In genomic region chr7:2634265-2635145, GRCh38 we compare ENCODE assay signal across 8 cellular contexts. TPM values are rescaled to one million over a fixed set of nuclear protein-coding genes. Genes with fewer than 3 reads are reported as not detected.
DNase-seq lines count a peak whose midpoint lies in the region; ATAC-seq and TF ChIP-seq lines count a peak whose summit lies in the region.

No MANE protein-coding gene starts in this region.

- ATAC-seq in HG02840 (IDR thresholded peaks at IDR 0.05; ENCODE audit: low FRiP score, unreplicated experiment) = no peak

- no peak for DNase-seq in BJ (ENCODE audit: low read depth)
- DNase-seq in NT2/D1 (ENCODE audit: low read depth, low spot score) = no peak
- no peak for DNase-seq in nephron progenitor cell
- no peak for DNase-seq in midbrain (lab: John Stamatoyannopoulos, UW)
- no peak for DNase-seq in NCI-H1436 treated with DMSO at 0.1 percent for 48 hours (lab: John Stamatoyannopoulos, UW)
- no peak for DNase-seq in HuH-7.5 (ENCODE audit: low spot score)

- H3K9me3 Mint-ChIP-seq in nephron progenitor cell = no peaks in the 10 kb centered on the region

- H3K27ac ChIP-seq in ectodermal cell (ENCODE audit: insufficient read depth, low read depth, low read length, poor library complexity, severe bottlenecking) = no peak overlapping the region

- H3K27me3 ChIP-seq in BJ (ENCODE audit: control insufficient read depth, insufficient read depth, low read length) = no peaks in the 10 kb centered on the region
- no peaks in the 10 kb centered on the region for H3K27me3 ChIP-seq in NT2/D1 (ENCODE audit: insufficient read depth, insufficient read length)
- no peaks in the 10 kb centered on the region for H3K27me3 ChIP-seq in ectodermal cell (ENCODE audit: control insufficient read depth, insufficient read depth, low read length, poor library complexity, severe bottlenecking)

- H3K4me1 Mint-ChIP-seq in nephron progenitor cell = peaks cover 47% of the 10 kb centered on the region

- CTCF ChIA-PET in BJ (lab: Yijun Ruan, JAX) = interaction anchor here (0.6 to 1.6 kb wide), 2 partner anchors 67 to 166 kb away, joined by 3 to 4 read pairs; no protein-coding TSS in a partner anchor

- H3K36me3 ChIP-seq in BJ (ENCODE audit: control insufficient read depth, insufficient read depth, low read length) (peaks cover 4% of the 10 kb centered on the region), NT2/D1 (ENCODE audit: insufficient read depth, insufficient read length, low read length) (peaks cover 45% of the 10 kb centered on the region), ectodermal cell (ENCODE audit: control insufficient read depth, insufficient read depth, low read length) (peaks cover 4% of the 10 kb centered on the region)

- H3K27me3 Mint-ChIP-seq in nephron progenitor cell (ENCODE audit: low read depth, poor library complexity) = no peaks in the 10 kb centered on the region

- H3K4me1 ChIP-seq in NT2/D1 (ENCODE audit: insufficient read depth, insufficient read length) (peaks cover 49% of the 10 kb centered on the region), ectodermal cell (ENCODE audit: control insufficient read depth, insufficient read depth, low read length) (peaks cover 28% of the 10 kb centered on the region)

- H3K27ac Mint-ChIP-seq in nephron progenitor cell = no peak overlapping the region

- POLR2A ChIA-PET in BJ (lab: Charles Lee) = no interaction called here

- TF ChIP-seq CTCF in BJ (IDR thresholded peaks at IDR 0.05; ENCODE audit: insufficient read depth, low read depth, low read length) = no peak
- TF ChIP-seq CTCF in nephron progenitor cell (IDR thresholded peaks at IDR 0.05) = no peak

- H3K4me3 Mint-ChIP-seq in nephron progenitor cell = peak overlapping the region; percentile 95

- 88 to 93% methylated on average over 22 of the region's 22 CpGs for WGBS in ectodermal cell, 2 experiments

- H3K36me3 Mint-ChIP-seq in nephron progenitor cell (ENCODE audit: low read depth) = no peaks in the 10 kb centered on the region

- H3K4me3 ChIP-seq in BJ (ENCODE audit: low read depth, low read length) = peak overlapping the region; percentile 95
- H3K4me3 ChIP-seq in NT2/D1 (ENCODE audit: insufficient read length, low read depth) = peak overlapping the region; percentile 91
- H3K4me3 ChIP-seq in ectodermal cell (ENCODE audit: insufficient read depth, low read depth, low read length) = peak overlapping the region; percentile 93

- H3K9me3 ChIP-seq in NT2/D1 (ENCODE audit: insufficient read depth, low read length) (no peaks in the 10 kb centered on the region), ectodermal cell (ENCODE audit: control insufficient read depth, low read length) (no peaks in the 10 kb centered on the region)

- H3K9ac ChIP-seq in NT2/D1 (ENCODE audit: insufficient read length, low read depth) = peak overlapping the region; percentile 96

RNA-seq across cellular contexts. Expression of gene TTYH3, which starts 2.7 kb away (rescaled TPM):
- 33.0 and 55.7 TPM in 2 replicates for polyA plus RNA-seq in BJ (2011; rRNA removed)
- 33.2 and 37.6 TPM in 2 replicates for polyA minus RNA-seq in BJ (2011; rRNA and poly(A)+ RNA removed)
- polyA plus RNA-seq in ectodermal cell (2013, experiment 1 of 4) = 127 TPM
- polyA plus RNA-seq in ectodermal cell (2013, experiment 2 of 4) = 137 TPM
- polyA plus RNA-seq in ectodermal cell (2013, experiment 3 of 4) = 107 TPM
- polyA plus RNA-seq in ectodermal cell (2013, experiment 4 of 4) = 122 TPM

RNA-seq across cellular contexts. Expression of gene AMZ1, which starts 53.5 kb away (rescaled TPM):
- 2.9 and 3.7 TPM in 2 replicates for polyA plus RNA-seq in BJ (2011; rRNA removed)
- polyA minus RNA-seq in BJ (2011; rRNA and poly(A)+ RNA removed) = 3.8 and 4.5 TPM in 2 replicates
- polyA plus RNA-seq in ectodermal cell (2013, experiment 1 of 4) = 0.11 TPM
- 0.09 TPM for polyA plus RNA-seq in ectodermal cell (2013, experiment 2 of 4)
- not detected for polyA plus RNA-seq in ectodermal cell (2013, experiment 3 of 4)
- polyA plus RNA-seq in ectodermal cell (2013, experiment 4 of 4) = 0.16 TPM
